ENCODE assay signal across 26 cellular contexts in the genomic region with DNA sequence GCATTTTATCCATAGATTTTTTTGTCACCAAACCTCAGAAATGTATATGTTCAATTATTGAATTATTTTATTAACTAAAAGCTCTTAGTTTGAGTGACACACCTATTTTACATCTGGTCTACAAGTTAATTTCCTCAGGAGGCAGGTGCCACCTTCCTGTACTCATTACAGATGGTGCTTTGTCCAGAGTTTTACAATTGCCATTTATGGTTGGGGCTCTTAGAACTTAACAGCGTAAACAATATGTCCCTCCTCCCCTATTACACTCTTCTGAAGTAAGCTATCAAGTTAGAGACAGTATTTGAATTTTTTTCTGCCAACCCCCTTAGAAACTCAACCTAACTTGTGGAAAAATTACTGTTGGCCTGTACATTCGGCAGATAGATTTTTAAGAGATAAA. TPM values are rescaled to one million over a fixed set of nuclear protein-coding genes. Genes with fewer than 3 reads are reported as not detected.
DNase-seq lines count a peak whose midpoint lies in the region; ATAC-seq, FAIRE-seq and TF ChIP-seq lines count a peak whose summit lies in the region.
"Had no signal": no experiment of that assay in that cellular context is flagged by ENCODE, and none has a peak within 500 bp of the region (broad histone marks: within the 10 kb centered on the region; RNA-seq: fewer than 3 reads in every experiment).

No MANE protein-coding gene starts in this region.

- POLR2A ChIA-PET in MCF 10A (lab: Yijun Ruan, JAX): no interaction called here

- CTCF ChIA-PET in MCF 10A (lab: Yijun Ruan, JAX): no interaction called here

- 40 to 53% methylated on average over 2 of the region's 2 CpGs for WGBS in pancreas, 2 donors

- peaks cover 0 to 14% (median 6%) of the 10 kb centered on the region in 3 donors for H3K4me1 ChIP-seq in pancreas
- H3K4me1 ChIP-seq: adrenal gland had no signal

- intact Hi-C loops in pancreas (cut with DNase I): no loop called here
- intact Hi-C loops in MCF 10A (cut with micrococcal nuclease): no loop called here

- H3K27ac Mint-ChIP-seq in glutamatergic neuron (ENCODE audit: unreplicated experiment) (no peak overlapping the region), MCF 10A (ENCODE audit: low read depth, unreplicated experiment) (no peak overlapping the region)
- H3K27ac Mint-ChIP-seq: CD4-positive, alpha-beta memory T cell; HFFc6 had no signal

- H3K27me3 Mint-ChIP-seq in glutamatergic neuron (ENCODE audit: unreplicated experiment) (peaks cover 3% of the 10 kb centered on the region), MCF 10A (ENCODE audit: insufficient read depth, unreplicated experiment) (no peaks in the 10 kb centered on the region)

- DNase-seq in NCI-H1105 treated with DMSO at 0.1 percent for 48 hours (lab: John Stamatoyannopoulos, UW) (peak; percentile 48), NCI-H1105 (lab: John Stamatoyannopoulos, UW) (no peak), NCI-H69 (lab: John Stamatoyannopoulos, UW) (peak; percentile 71), glutamatergic neuron (no peak), pancreas (no peak), amniotic stem cell (lab: John Stamatoyannopoulos, UW) (no peak), MCF 10A (ENCODE audit: unreplicated experiment) (no peak)
- no peak for DNase-seq in activated CD4-positive, CD25-positive, alpha-beta regulatory T cell treated with anti-CD3 and anti-CD28 coated beads, Interleukin-2, amount 50 U/mL, for 72 hours
- DNase-seq: 8988T; activated CD4-positive, alpha-beta T cell treated with anti-CD3 and anti-CD28 coated beads for 48 hours; activated naive CD4-positive, alpha-beta T cell; activated T-cell treated with anti-CD3 and anti-CD28 coated beads, Interleukin-2, amount 50 U/mL, for 4 hours; adrenal gland; CD4-positive, alpha-beta memory T cell; esophagus squamous epithelium; HFFc6; hippocampal formation; NCI-H2107; transverse colon had no signal

- peaks cover 36% of the 10 kb centered on the region for H3K4me1 Mint-ChIP-seq in glutamatergic neuron (ENCODE audit: low read depth, unreplicated experiment)
- no peaks in the 10 kb centered on the region for H3K4me1 Mint-ChIP-seq in MCF 10A (ENCODE audit: insufficient read depth, unreplicated experiment)

- H3K27ac ChIP-seq in pancreas: no peak overlapping the region
- H3K27ac ChIP-seq: adrenal gland, coronary artery, esophagus squamous epithelium, skin epidermis had no signal

- BruUV-seq in MCF 10A (replicated peaks; lab: Mats Ljungman, UMichigan): no TSS peak

- no peak for ATAC-seq in pancreas
- ATAC-seq: activated T-cell treated with anti-CD3 and anti-CD28 coated beads, Interleukin-2, amount 50 U/mL, for 4 hours; K562; SK-N-SH treated with all-trans-retinoic acid at 6 μM for 48 hours had no signal

- peak; percentile 23 for FAIRE-seq in pancreas (lab: Jason Lieb, UNC)
- FAIRE-seq: bronchial epithelial cell, K562 had no signal

- H3K4me3 ChIP-seq in pancreas: no peak overlapping the region
- H3K4me3 ChIP-seq: adrenal gland, coronary artery, esophagus squamous epithelium, K562, skin epidermis, transverse colon had no signal

- H3K9me3 Mint-ChIP-seq in glutamatergic neuron (ENCODE audit: unreplicated experiment) (peaks cover 4% of the 10 kb centered on the region), MCF 10A (ENCODE audit: unreplicated experiment) (no peaks in the 10 kb centered on the region)
- H3K9me3 Mint-ChIP-seq: activated T-cell treated with anti-CD3 and anti-CD28 coated beads, Interleukin-2, amount 50 U/mL, for 4 hours; HFFc6; neural crest cell had no signal

- no peaks in the 10 kb centered on the region for H3K27me3 ChIP-seq in pancreas
- H3K27me3 ChIP-seq: adrenal gland had no signal

- TF ChIP-seq CTCF in glutamatergic neuron (IDR thresholded peaks at IDR 0.05; ENCODE audit: partially characterized antibody, unreplicated experiment) (no peak), pancreas (IDR thresholded peaks at IDR 0.05) (no peak), MCF 10A (IDR thresholded peaks at IDR 0.05; ENCODE audit: unreplicated experiment) (no peak)

- H3K4me3 Mint-ChIP-seq in glutamatergic neuron (ENCODE audit: unreplicated experiment) (peak overlapping the region; percentile 55), MCF 10A (ENCODE audit: unreplicated experiment) (no peak overlapping the region)
- H3K4me3 Mint-ChIP-seq: activated T-cell treated with anti-CD3 and anti-CD28 coated beads, Interleukin-2, amount 50 U/mL, for 4 hours; CD4-positive, alpha-beta memory T cell; HFFc6 had no signal

- no peaks in the 10 kb centered on the region for H3K36me3 ChIP-seq in pancreas
- H3K36me3 ChIP-seq: adrenal gland, esophagus squamous epithelium, transverse colon had no signal

- no peaks in the 10 kb centered on the region for H3K9me3 ChIP-seq in pancreas
- H3K9me3 ChIP-seq: adrenal gland, esophagus squamous epithelium, transverse colon had no signal

- H3K36me3 Mint-ChIP-seq in glutamatergic neuron (ENCODE audit: unreplicated experiment) (no peaks in the 10 kb centered on the region), MCF 10A (ENCODE audit: insufficient read depth, unreplicated experiment) (no peaks in the 10 kb centered on the region)
- H3K36me3 Mint-ChIP-seq: CD4-positive, alpha-beta memory T cell had no signal

RNA-seq across cellular contexts. Expression of gene CXXC4, which starts 8.0 kb away (rescaled TPM):
- total RNA-seq in glutamatergic neuron (ENCODE audit: unreplicated experiment) (21.8 TPM), pancreas (1 to 10 TPM; 1.6 to 5.9 (median 3.7) TPM), MCF 10A (2022) (not detected in 2 replicates)
- 1 to 10 TPM; 1.9 to 3.5 TPM for polyA plus RNA-seq in pancreas
- total RNA-seq: HFFc6; K562; T-helper 2 cell treated with Interferon-gamma antibody and Interleukin-4, amounts not matched to agents 100 ng/mL and 5 ng/mL, for 36 hours had no signal
- polyA plus RNA-seq: CD4-positive, alpha-beta memory T cell; K562 had no signal

Comparison
In these comparisons a context has a peak if more than half of its experiments do, and no peak if none do; other contexts are left out.
1. DNase-seq: peak in NCI-H1105 treated with DMSO at 0.1 percent for 48 hours (single experiment) and NCI-H69 (single experiment); none in NCI-H1105 (single experiment), glutamatergic neuron (single experiment), pancreas (0 of 6), amniotic stem cell (single experiment), MCF 10A (single experiment) and activated CD4-positive, CD25-positive, alpha-beta regulatory T cell treated with anti-CD3 and anti-CD28 coated beads, Interleukin-2, amount 50 U/mL, for 72 hours (single experiment).